In the genomic region with DNA sequence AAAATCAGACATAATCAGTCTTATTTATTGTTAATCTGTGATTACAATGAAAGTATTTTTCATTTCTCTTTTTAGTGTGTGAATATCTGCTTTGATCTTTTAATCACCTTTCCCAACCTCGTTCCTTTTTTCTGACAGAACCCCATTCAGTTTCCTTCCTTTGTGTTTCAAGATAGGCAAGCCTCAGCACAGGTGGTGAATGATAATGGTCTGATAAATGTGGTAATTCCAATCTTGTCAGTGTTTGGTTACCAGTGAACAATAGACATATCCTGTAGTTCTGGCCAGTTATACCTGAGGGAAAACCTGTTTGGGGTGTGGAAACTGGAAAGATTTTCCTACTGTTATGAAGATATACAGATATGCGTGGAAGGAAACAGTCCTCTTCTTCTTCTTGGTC, we compare ENCODE assay signal across 1 cellular context.
TF ChIP-seq lines count a peak whose summit lies in the region.

No MANE protein-coding gene starts in this region.

TF ChIP-seq in GM23338, 12 proteins besides CTCF, POLR2A, EP300 and RAD21 (continued from another document):
- TF ChIP-seq, protein P1, sequence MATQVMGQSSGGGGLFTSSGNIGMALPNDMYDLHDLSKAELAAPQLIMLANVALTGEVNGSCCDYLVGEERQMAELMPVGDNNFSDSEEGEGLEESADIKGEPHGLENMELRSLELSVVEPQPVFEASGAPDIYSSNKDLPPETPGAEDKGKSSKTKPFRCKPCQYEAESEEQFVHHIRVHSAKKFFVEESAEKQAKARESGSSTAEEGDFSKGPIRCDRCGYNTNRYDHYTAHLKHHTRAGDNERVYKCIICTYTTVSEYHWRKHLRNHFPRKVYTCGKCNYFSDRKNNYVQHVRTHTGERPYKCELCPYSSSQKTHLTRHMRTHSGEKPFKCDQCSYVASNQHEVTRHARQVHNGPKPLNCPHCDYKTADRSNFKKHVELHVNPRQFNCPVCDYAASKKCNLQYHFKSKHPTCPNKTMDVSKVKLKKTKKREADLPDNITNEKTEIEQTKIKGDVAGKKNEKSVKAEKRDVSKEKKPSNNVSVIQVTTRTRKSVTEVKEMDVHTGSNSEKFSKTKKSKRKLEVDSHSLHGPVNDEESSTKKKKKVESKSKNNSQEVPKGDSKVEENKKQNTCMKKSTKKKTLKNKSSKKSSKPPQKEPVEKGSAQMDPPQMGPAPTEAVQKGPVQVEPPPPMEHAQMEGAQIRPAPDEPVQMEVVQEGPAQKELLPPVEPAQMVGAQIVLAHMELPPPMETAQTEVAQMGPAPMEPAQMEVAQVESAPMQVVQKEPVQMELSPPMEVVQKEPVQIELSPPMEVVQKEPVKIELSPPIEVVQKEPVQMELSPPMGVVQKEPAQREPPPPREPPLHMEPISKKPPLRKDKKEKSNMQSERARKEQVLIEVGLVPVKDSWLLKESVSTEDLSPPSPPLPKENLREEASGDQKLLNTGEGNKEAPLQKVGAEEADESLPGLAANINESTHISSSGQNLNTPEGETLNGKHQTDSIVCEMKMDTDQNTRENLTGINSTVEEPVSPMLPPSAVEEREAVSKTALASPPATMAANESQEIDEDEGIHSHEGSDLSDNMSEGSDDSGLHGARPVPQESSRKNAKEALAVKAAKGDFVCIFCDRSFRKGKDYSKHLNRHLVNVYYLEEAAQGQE (IDR thresholded peaks at IDR 0.05; ENCODE audit: unreplicated experiment), result no peak
